In genomic region chr5:56508249-56508648, GRCh38 we compare ENCODE assay signal across 31 cellular contexts.
"Had no signal": no experiment of that assay in that cellular context is flagged by ENCODE, and none has a peak within 500 bp of the region (broad histone marks: within the 10 kb centered on the region; RNA-seq: fewer than 3 reads in every experiment).

No MANE protein-coding gene starts in this region.

- FAIRE-seq: astrocyte, TTC549 had no signal

- H3K9me3 Mint-ChIP-seq: activated CD4-positive, alpha-beta memory T cell treated with anti-CD3 and anti-CD28 coated beads for 36 hours had no signal

- H3K27me3 ChIP-seq: body of pancreas, breast epithelium, Peyer's patch, SJSA1 had no signal

- H3K36me3 Mint-ChIP-seq: activated CD4-positive, alpha-beta memory T cell treated with anti-CD3 and anti-CD28 coated beads for 36 hours; activated CD8-positive, alpha-beta memory T cell treated with anti-CD3 and anti-CD28 coated beads, Interleukin-2, amount 10 ng/mL, durations not matched to agents 7 days and 5 days; activated naive CD8-positive, alpha-beta T cell treated with anti-CD3 and anti-CD28 coated beads for 36 hours had no signal

- H3K9ac ChIP-seq: SK-N-SH had no signal

- DNase-seq: activated CD4-positive, alpha-beta memory T cell treated with anti-CD3 and anti-CD28 coated beads for 36 hours; activated CD4-positive, alpha-beta T cell treated with anti-CD3 and anti-CD28 coated beads for 36 hours; activated CD4-positive, alpha-beta T cell treated with anti-CD3 and anti-CD28 coated beads, Interleukin-2, amount 10 ng/mL, durations not matched to agents 7 days and 5 days; activated CD8-positive, alpha-beta memory T cell treated with anti-CD3 and anti-CD28 coated beads for 24 hours; activated CD8-positive, alpha-beta memory T cell treated with anti-CD3 and anti-CD28 coated beads, Interleukin-2, amount 10 ng/mL, durations not matched to agents 7 days and 5 days; activated CD8-positive, alpha-beta memory T cell treated with anti-CD3 and anti-CD28 coated beads, Interleukin-2, amount 50 U/mL, for 48 hours; activated effector memory CD4-positive, alpha-beta T cell treated with anti-CD3 and anti-CD28 coated beads, Interleukin-2, amount 50 U/mL, for 16 hours; activated naive CD4-positive, alpha-beta T cell; activated naive CD4-positive, alpha-beta T cell treated with anti-CD3 and anti-CD28 coated beads, Interleukin-2, amount 50 U/mL, for 16 hours; activated naive CD8-positive, alpha-beta T cell treated with anti-CD3 and anti-CD28 coated beads for 36 hours; activated T-cell treated with anti-CD3 and anti-CD28 coated beads, Interleukin-2, amount 50 U/mL, for 48 hours; body of pancreas; Karpas-422; KBM-7; NCI-H1105; NCI-H1436; NCI-H1694; NCI-H1930; NCI-H774; NK-92 treated with Interleukin-12 subunit alpha and Interleukin-12 subunit beta, amount 100 ng/mL, for 24 hours; PC-3; Peyer's patch; RPMI8226; SHP77 treated with DMSO at 0.1 percent for 48 hours; SK-N-SH had no signal

- H3K4me1 ChIP-seq: breast epithelium, SJSA1 had no signal

- H3K27ac Mint-ChIP-seq: activated CD4-positive, alpha-beta memory T cell treated with anti-CD3 and anti-CD28 coated beads for 36 hours; activated CD4-positive, alpha-beta T cell treated with anti-CD3 and anti-CD28 coated beads for 36 hours; activated CD4-positive, alpha-beta T cell treated with anti-CD3 and anti-CD28 coated beads, Interleukin-2, amount 10 ng/mL, durations not matched to agents 7 days and 5 days; activated CD8-positive, alpha-beta memory T cell treated with anti-CD3 and anti-CD28 coated beads, Interleukin-2, amount 10 ng/mL, durations not matched to agents 7 days and 5 days; activated naive CD8-positive, alpha-beta T cell treated with anti-CD3 and anti-CD28 coated beads for 36 hours; T-helper 1 cell treated with Interleukin-12 subunit alpha and Interleukin-12 subunit beta and Interleukin-4 antibody, amounts not matched to agents 30 μg/mL and 1 μg/mL, for 36 hours; T-helper 2 cell treated with Interferon-gamma antibody and Interleukin-4, amounts not matched to agents 5 μg/mL and 100 μg/mL, for 36 hours had no signal

- H3K4me2 ChIP-seq: SK-N-SH had no signal

- H3K36me3 ChIP-seq: breast epithelium, Peyer's patch, SJSA1 had no signal

- H3K27ac ChIP-seq: body of pancreas, breast epithelium, SJSA1 had no signal

- H3K9me3 ChIP-seq: body of pancreas, breast epithelium, Peyer's patch, SJSA1, SK-N-SH had no signal

- H3K4me3 ChIP-seq: body of pancreas, breast epithelium, Peyer's patch, SJSA1 had no signal

- H3K27me3 Mint-ChIP-seq: activated CD4-positive, alpha-beta memory T cell treated with anti-CD3 and anti-CD28 coated beads for 36 hours; activated CD4-positive, alpha-beta T cell treated with anti-CD3 and anti-CD28 coated beads for 36 hours; activated CD4-positive, alpha-beta T cell treated with anti-CD3 and anti-CD28 coated beads, Interleukin-2, amount 10 ng/mL, durations not matched to agents 7 days and 5 days; activated naive CD8-positive, alpha-beta T cell treated with anti-CD3 and anti-CD28 coated beads for 36 hours had no signal

- H3K4me3 Mint-ChIP-seq: activated CD4-positive, alpha-beta memory T cell treated with anti-CD3 and anti-CD28 coated beads for 36 hours; activated CD4-positive, alpha-beta T cell treated with anti-CD3 and anti-CD28 coated beads for 36 hours; activated CD4-positive, alpha-beta T cell treated with anti-CD3 and anti-CD28 coated beads, Interleukin-2, amount 10 ng/mL, durations not matched to agents 7 days and 5 days; activated CD8-positive, alpha-beta memory T cell treated with anti-CD3 and anti-CD28 coated beads, Interleukin-2, amount 10 ng/mL, durations not matched to agents 7 days and 5 days; activated naive CD8-positive, alpha-beta T cell treated with anti-CD3 and anti-CD28 coated beads for 36 hours; T-helper 1 cell treated with Interleukin-12 subunit alpha and Interleukin-12 subunit beta and Interleukin-4 antibody, amounts not matched to agents 30 μg/mL and 1 μg/mL, for 36 hours; T-helper 2 cell treated with Interferon-gamma antibody and Interleukin-4, amounts not matched to agents 5 μg/mL and 100 μg/mL, for 36 hours had no signal
